ENCODE assay signal across 1 cellular context in the genomic region with DNA sequence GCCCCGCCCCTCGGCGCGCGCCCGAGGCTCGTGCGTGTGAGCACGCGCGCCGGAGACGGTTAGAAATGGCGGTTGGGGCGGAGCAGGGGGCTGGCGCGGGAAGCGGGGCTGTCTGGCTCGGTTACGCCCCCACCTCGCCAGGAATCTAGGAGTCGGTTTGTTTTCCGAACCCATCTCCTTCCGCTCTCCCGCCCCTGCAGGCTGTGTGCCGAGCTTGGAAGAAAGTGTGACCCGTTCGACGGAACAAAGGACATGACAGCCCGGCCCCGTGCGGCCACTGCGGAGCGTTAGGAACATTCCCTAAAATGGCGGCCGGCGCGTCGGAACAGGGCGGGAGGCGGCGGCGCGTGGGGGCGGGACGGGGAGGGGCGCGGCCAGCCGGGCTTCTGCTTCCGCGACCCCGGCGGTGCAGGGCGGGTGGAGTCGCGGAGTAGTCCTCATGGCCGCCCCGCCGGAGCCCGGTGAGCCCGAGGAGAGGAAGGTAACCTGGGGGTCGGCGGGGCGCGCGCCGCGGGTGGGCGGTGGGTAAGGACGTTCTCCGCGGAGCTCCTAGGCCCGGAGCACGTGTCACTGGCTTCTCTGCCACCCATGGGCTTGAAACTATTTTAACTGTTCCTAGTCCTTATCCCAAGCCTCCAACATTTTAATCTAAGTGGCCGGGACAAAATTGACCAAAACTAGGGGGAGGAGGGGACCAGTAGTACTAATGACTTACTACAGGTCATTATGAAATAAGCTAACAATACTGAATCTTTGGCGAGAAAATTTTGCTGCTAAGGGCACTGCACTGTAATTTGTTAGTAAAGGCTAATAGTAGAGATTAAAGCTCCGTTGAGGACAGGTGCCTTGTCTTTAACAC.
A peak's percentile ranks its signal among the peaks of the same experiment; 100 is the strongest.
TF ChIP-seq lines count a peak whose summit lies in the region.

A gene with protein sequence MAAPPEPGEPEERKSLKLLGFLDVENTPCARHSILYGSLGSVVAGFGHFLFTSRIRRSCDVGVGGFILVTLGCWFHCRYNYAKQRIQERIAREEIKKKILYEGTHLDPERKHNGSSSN (plus strand): TSS at position 383 of the 859 bp plus-strand sequence. CDS start 57 bp downstream, at position 440.

TF ChIP-seq in K562, 482 proteins besides CTCF, POLR2A, EP300 and RAD21 (continued from another document and continues in another):
- TF ChIP-seq SLC30A9 (CRISPR knock-in tag; IDR thresholded peaks at IDR 0.05) (no peak), ZNF197 (CRISPR knock-in tag; IDR thresholded peaks at IDR 0.05; ENCODE audit: low read depth) (peak; percentile 93), SRF (CRISPR knock-in tag; IDR thresholded peaks at IDR 0.05) (peak in 1 of 2 experiments; percentile 88; a peak in 2 of 4 replicates), ZNF644 (tag; IDR thresholded peaks at IDR 0.05; ENCODE audit: low read depth) (peak; percentile 93), FOXA3 (CRISPR knock-in tag; conservative IDR thresholded peaks at IDR 0.05 in 1 of 2, IDR thresholded peaks at IDR 0.05 in 1 of 2) (no peak), ZNF668 (CRISPR knock-in tag; IDR thresholded peaks at IDR 0.05) (no peak), ZEB2 (IDR thresholded peaks at IDR 0.05) (no peak)
- TF ChIP-seq, protein P1, sequence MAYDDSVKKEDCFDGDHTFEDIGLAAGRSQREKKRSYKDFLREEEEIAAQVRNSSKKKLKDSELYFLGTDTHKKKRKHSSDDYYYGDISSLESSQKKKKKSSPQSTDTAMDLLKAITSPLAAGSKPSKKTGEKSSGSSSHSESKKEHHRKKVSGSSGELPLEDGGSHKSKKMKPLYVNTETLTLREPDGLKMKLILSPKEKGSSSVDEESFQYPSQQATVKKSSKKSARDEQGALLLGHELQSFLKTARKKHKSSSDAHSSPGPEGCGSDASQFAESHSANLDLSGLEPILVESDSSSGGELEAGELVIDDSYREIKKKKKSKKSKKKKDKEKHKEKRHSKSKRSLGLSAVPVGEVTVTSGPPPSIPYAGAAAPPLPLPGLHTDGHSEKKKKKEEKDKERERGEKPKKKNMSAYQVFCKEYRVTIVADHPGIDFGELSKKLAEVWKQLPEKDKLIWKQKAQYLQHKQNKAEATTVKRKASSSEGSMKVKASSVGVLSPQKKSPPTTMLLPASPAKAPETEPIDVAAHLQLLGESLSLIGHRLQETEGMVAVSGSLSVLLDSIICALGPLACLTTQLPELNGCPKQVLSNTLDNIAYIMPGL (CRISPR knock-in tag; IDR thresholded peaks at IDR 0.05) = no peak
- TF ChIP-seq, protein P2, sequence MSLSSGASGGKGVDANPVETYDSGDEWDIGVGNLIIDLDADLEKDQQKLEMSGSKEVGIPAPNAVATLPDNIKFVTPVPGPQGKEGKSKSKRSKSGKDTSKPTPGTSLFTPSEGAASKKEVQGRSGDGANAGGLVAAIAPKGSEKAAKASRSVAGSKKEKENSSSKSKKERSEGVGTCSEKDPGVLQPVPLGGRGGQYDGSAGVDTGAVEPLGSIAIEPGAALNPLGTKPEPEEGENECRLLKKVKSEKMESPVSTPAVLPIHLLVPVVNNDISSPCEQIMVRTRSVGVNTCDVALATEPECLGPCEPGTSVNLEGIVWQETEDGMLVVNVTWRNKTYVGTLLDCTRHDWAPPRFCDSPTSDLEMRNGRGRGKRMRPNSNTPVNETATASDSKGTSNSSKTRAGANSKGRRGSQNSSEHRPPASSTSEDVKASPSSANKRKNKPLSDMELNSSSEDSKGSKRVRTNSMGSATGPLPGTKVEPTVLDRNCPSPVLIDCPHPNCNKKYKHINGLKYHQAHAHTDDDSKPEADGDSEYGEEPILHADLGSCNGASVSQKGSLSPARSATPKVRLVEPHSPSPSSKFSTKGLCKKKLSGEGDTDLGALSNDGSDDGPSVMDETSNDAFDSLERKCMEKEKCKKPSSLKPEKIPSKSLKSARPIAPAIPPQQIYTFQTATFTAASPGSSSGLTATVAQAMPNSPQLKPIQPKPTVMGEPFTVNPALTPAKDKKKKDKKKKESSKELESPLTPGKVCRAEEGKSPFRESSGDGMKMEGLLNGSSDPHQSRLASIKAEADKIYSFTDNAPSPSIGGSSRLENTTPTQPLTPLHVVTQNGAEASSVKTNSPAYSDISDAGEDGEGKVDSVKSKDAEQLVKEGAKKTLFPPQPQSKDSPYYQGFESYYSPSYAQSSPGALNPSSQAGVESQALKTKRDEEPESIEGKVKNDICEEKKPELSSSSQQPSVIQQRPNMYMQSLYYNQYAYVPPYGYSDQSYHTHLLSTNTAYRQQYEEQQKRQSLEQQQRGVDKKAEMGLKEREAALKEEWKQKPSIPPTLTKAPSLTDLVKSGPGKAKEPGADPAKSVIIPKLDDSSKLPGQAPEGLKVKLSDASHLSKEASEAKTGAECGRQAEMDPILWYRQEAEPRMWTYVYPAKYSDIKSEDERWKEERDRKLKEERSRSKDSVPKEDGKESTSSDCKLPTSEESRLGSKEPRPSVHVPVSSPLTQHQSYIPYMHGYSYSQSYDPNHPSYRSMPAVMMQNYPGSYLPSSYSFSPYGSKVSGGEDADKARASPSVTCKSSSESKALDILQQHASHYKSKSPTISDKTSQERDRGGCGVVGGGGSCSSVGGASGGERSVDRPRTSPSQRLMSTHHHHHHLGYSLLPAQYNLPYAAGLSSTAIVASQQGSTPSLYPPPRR (CRISPR knock-in tag; IDR thresholded peaks at IDR 0.05; ENCODE audit: borderline replicate concordance) = peak; percentile 36; the same call in 1 of the 2 replicates
- TF ChIP-seq, protein P3, sequence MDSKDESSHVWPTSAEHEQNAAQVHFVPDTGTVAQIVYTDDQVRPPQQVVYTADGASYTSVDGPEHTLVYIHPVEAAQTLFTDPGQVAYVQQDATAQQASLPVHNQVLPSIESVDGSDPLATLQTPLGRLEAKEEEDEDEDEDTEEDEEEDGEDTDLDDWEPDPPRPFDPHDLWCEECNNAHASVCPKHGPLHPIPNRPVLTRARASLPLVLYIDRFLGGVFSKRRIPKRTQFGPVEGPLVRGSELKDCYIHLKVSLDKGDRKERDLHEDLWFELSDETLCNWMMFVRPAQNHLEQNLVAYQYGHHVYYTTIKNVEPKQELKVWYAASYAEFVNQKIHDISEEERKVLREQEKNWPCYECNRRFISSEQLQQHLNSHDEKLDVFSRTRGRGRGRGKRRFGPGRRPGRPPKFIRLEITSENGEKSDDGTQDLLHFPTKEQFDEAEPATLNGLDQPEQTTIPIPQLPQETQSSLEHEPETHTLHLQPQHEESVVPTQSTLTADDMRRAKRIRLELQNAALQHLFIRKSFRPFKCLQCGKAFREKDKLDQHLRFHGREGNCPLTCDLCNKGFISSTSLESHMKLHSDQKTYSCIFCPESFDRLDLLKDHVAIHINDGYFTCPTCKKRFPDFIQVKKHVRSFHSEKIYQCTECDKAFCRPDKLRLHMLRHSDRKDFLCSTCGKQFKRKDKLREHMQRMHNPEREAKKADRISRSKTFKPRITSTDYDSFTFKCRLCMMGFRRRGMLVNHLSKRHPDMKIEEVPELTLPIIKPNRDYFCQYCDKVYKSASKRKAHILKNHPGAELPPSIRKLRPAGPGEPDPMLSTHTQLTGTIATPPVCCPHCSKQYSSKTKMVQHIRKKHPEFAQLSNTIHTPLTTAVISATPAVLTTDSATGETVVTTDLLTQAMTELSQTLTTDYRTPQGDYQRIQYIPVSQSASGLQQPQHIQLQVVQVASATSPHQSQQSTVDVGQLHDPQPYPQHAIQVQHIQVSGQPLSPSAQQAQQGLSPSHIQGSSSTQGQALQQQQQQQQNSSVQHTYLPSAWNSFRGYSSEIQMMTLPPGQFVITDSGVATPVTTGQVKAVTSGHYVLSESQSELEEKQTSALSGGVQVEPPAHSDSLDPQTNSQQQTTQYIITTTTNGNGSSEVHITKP (IDR thresholded peaks at IDR 0.05; ENCODE audit: partially characterized antibody) = no peak
- TF ChIP-seq, protein P4, sequence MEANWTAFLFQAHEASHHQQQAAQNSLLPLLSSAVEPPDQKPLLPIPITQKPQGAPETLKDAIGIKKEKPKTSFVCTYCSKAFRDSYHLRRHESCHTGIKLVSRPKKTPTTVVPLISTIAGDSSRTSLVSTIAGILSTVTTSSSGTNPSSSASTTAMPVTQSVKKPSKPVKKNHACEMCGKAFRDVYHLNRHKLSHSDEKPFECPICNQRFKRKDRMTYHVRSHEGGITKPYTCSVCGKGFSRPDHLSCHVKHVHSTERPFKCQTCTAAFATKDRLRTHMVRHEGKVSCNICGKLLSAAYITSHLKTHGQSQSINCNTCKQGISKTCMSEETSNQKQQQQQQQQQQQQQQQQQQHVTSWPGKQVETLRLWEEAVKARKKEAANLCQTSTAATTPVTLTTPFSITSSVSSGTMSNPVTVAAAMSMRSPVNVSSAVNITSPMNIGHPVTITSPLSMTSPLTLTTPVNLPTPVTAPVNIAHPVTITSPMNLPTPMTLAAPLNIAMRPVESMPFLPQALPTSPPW (CRISPR knock-in tag; IDR thresholded peaks at IDR 0.05) = peak; percentile 89
- TF ChIP-seq, protein P5, sequence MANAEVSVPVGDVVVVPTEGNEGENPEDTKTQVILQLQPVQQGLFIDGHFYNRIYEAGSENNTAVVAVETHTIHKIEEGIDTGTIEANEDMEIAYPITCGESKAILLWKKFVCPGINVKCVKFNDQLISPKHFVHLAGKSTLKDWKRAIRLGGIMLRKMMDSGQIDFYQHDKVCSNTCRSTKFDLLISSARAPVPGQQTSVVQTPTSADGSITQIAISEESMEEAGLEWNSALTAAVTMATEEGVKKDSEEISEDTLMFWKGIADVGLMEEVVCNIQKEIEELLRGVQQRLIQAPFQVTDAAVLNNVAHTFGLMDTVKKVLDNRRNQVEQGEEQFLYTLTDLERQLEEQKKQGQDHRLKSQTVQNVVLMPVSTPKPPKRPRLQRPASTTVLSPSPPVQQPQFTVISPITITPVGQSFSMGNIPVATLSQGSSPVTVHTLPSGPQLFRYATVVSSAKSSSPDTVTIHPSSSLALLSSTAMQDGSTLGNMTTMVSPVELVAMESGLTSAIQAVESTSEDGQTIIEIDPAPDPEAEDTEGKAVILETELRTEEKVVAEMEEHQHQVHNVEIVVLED (CRISPR knock-in tag; IDR thresholded peaks at IDR 0.05) = peak; percentile 66
- TF ChIP-seq, protein P6, sequence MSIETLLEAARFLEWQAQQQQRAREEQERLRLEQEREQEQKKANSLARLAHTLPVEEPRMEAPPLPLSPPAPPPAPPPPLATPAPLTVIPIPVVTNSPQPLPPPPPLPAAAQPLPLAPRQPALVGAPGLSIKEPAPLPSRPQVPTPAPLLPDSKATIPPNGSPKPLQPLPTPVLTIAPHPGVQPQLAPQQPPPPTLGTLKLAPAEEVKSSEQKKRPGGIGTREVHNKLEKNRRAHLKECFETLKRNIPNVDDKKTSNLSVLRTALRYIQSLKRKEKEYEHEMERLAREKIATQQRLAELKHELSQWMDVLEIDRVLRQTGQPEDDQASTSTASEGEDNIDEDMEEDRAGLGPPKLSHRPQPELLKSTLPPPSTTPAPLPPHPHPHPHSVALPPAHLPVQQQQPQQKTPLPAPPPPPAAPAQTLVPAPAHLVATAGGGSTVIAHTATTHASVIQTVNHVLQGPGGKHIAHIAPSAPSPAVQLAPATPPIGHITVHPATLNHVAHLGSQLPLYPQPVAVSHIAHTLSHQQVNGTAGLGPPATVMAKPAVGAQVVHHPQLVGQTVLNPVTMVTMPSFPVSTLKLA (conservative IDR thresholded peaks at IDR 0.05) = peak; percentile 83 to 91
